ENCODE assay signal across 1 cellular context in the genomic region with DNA sequence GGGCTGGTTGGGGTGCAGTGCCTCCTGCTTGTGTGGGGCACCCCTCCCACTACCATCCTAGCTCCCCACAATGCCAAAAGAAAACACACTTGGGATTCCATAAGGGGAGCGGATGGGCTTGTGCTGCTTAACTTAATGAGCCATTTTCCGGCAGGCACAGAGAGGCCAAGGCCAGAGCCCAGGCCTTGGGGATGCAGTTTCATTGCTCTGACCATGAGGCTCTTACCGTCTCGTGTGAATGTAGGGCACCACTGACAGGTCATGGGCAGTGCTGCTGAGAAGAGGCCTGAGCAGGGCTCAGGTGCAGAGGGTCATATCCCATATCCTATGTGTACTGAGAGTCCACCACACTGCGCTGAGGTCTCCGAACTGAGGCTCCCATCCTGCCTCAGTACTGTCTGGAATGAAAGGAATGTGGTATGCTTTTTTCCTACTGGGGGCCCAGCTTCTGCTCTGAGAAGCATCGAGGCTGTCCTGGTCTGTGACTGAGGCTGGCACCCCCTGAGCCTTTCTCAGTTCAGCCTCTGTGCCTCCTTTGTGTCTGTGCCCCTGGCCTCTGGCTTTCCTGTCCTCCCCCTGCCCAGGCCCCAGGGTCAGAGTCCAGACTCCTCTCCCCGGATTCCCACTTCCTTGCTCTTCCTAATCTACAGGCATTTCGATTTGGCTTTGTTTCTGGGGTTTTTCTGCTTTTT.
TF ChIP-seq lines count a peak whose summit lies in the region.

No MANE protein-coding gene starts in this region.

TF ChIP-seq in HepG2, 621 proteins besides CTCF, POLR2A, EP300 and RAD21 (continued from another document and continues in another):
- TF ChIP-seq, protein P1, sequence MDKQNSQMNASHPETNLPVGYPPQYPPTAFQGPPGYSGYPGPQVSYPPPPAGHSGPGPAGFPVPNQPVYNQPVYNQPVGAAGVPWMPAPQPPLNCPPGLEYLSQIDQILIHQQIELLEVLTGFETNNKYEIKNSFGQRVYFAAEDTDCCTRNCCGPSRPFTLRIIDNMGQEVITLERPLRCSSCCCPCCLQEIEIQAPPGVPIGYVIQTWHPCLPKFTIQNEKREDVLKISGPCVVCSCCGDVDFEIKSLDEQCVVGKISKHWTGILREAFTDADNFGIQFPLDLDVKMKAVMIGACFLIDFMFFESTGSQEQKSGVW (CRISPR knock-in tag; IDR thresholded peaks at IDR 0.05; ENCODE audit: borderline replicate concordance): no peak
- TF ChIP-seq HMG20B (CRISPR knock-in tag; conservative IDR thresholded peaks at IDR 0.05) (no peak), ZNF644 (CRISPR knock-in tag; IDR thresholded peaks at IDR 0.05; ENCODE audit: low read depth) (peak; percentile 55; the same call in 1 of the 2 replicates), MYC (CRISPR knock-in tag; IDR thresholded peaks at IDR 0.05; ENCODE audit: borderline replicate concordance) (peak; percentile 53; the same call in 1 of the 2 replicates), KLF6 (CRISPR knock-in tag; IDR thresholded peaks at IDR 0.05) (no peak), SMARCE1 (IDR thresholded peaks at IDR 0.05; ENCODE audit: borderline replicate concordance) (no peak), ZNF274 (CRISPR knock-in tag; IDR thresholded peaks at IDR 0.05) (no peak), TCF7L2 (IDR thresholded peaks at IDR 0.05; ENCODE audit: low read depth, low read length) (no peak), ZNF337 (CRISPR knock-in tag; IDR thresholded peaks at IDR 0.05; ENCODE audit: borderline replicate concordance, low read depth) (no peak), KDM3A (CRISPR knock-in tag; IDR thresholded peaks at IDR 0.05; ENCODE audit: low read depth) (peak; percentile 38; the same call in 1 of the 2 replicates), GLI4 (CRISPR knock-in tag; IDR thresholded peaks at IDR 0.05; ENCODE audit: borderline replicate concordance) (no peak), ZSCAN25 (CRISPR knock-in tag; IDR thresholded peaks at IDR 0.05) (peak; percentile 87), ZNF292 (CRISPR knock-in tag; IDR thresholded peaks at IDR 0.05; ENCODE audit: borderline replicate concordance, low read depth) (peak; percentile 94), ZNF616 (CRISPR knock-in tag; IDR thresholded peaks at IDR 0.05; ENCODE audit: low read depth) (peak; percentile 33; the same call in 1 of the 2 replicates), SATB2 (CRISPR knock-in tag; IDR thresholded peaks at IDR 0.05) (no peak), FOXC1 (CRISPR knock-in tag; IDR thresholded peaks at IDR 0.05; ENCODE audit: borderline replicate concordance) (0 out of 2 replicates have a peak, but pooled peaks have one; percentile 20), SIX4 (CRISPR knock-in tag; IDR thresholded peaks at IDR 0.05) (no peak), PPARG (CRISPR knock-in tag; conservative IDR thresholded peaks at IDR 0.05) (peak; percentile 62), SMAD1 (CRISPR knock-in tag; IDR thresholded peaks at IDR 0.05; ENCODE audit: borderline replicate concordance, low read depth) (peak; percentile 29; the same call in 1 of the 2 replicates), CREB1 (IDR thresholded peaks at IDR 0.05) (no peak), CREB1 (CRISPR knock-in tag; IDR thresholded peaks at IDR 0.05) (0 out of 2 replicates have a peak, but pooled peaks have one; percentile 12), ZNF773 (CRISPR knock-in tag; IDR thresholded peaks at IDR 0.05; ENCODE audit: borderline replicate concordance) (no peak), ZNF205 (CRISPR knock-in tag; IDR thresholded peaks at IDR 0.05) (peak; percentile 51; the same call in 1 of the 2 replicates), CEBPB (IDR thresholded peaks at IDR 0.05; ENCODE audit: borderline replicate concordance, low read depth, low read length) (no peak), ZSCAN31 (CRISPR knock-in tag; IDR thresholded peaks at IDR 0.05; ENCODE audit: low read depth) (peak; percentile 42; the same call in 1 of the 2 replicates), ZNF282 (IDR thresholded peaks at IDR 0.05; ENCODE audit: partially characterized antibody) (no peak), ZNF724P (CRISPR knock-in tag; IDR thresholded peaks at IDR 0.05; ENCODE audit: borderline replicate concordance) (no peak), RCOR2 (CRISPR knock-in tag; IDR thresholded peaks at IDR 0.05) (peak; percentile 83), CBX5 (CRISPR knock-in tag; IDR thresholded peaks at IDR 0.05; ENCODE audit: borderline replicate concordance) (peak; percentile 78; the same call in 1 of the 2 replicates), ARNTL (CRISPR knock-in tag; IDR thresholded peaks at IDR 0.05) (peak; percentile 56; the same call in 1 of the 2 replicates), ZNF879 (CRISPR knock-in tag; IDR thresholded peaks at IDR 0.05) (no peak), TBL1XR1 (IDR thresholded peaks at IDR 0.05; ENCODE audit: borderline replicate concordance, low read length, partially characterized antibody) (peak; percentile 18), ZNF326 (CRISPR knock-in tag; IDR thresholded peaks at IDR 0.05; ENCODE audit: borderline replicate concordance) (no peak), HDAC6 (IDR thresholded peaks at IDR 0.05; ENCODE audit: low read depth, low read length) (no peak), NFATC3 (CRISPR knock-in tag; IDR thresholded peaks at IDR 0.05) (no peak), SUZ12 (IDR thresholded peaks at IDR 0.05; ENCODE audit: low read depth, low read length) (no peak), ZFP36 (IDR thresholded peaks at IDR 0.05; ENCODE audit: borderline replicate concordance, low read depth, low read length, partially characterized antibody) (no peak), ATM (IDR thresholded peaks at IDR 0.05; ENCODE audit: borderline replicate concordance) (no peak), NR2C2 (CRISPR knock-in tag; IDR thresholded peaks at IDR 0.05; ENCODE audit: borderline replicate concordance) (no peak; the same call in none of the 2 replicates), CBX1 (IDR thresholded peaks at IDR 0.05; ENCODE audit: low read depth) (peak; percentile 41), KLF9 (CRISPR knock-in tag; IDR thresholded peaks at IDR 0.05; ENCODE audit: low read depth) (no peak), PTBP1 (IDR thresholded peaks at IDR 0.05; ENCODE audit: low read depth, low read length, poor library complexity, severe bottlenecking) (no peak), PHB2 (IDR thresholded peaks at IDR 0.05; ENCODE audit: partially characterized antibody) (no peak)
- TF ChIP-seq, protein P2, sequence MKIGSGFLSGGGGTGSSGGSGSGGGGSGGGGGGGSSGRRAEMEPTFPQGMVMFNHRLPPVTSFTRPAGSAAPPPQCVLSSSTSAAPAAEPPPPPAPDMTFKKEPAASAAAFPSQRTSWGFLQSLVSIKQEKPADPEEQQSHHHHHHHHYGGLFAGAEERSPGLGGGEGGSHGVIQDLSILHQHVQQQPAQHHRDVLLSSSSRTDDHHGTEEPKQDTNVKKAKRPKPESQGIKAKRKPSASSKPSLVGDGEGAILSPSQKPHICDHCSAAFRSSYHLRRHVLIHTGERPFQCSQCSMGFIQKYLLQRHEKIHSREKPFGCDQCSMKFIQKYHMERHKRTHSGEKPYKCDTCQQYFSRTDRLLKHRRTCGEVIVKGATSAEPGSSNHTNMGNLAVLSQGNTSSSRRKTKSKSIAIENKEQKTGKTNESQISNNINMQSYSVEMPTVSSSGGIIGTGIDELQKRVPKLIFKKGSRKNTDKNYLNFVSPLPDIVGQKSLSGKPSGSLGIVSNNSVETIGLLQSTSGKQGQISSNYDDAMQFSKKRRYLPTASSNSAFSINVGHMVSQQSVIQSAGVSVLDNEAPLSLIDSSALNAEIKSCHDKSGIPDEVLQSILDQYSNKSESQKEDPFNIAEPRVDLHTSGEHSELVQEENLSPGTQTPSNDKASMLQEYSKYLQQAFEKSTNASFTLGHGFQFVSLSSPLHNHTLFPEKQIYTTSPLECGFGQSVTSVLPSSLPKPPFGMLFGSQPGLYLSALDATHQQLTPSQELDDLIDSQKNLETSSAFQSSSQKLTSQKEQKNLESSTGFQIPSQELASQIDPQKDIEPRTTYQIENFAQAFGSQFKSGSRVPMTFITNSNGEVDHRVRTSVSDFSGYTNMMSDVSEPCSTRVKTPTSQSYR (CRISPR knock-in tag; IDR thresholded peaks at IDR 0.05; ENCODE audit: borderline replicate concordance): peak; percentile 82
- TF ChIP-seq, protein P3, sequence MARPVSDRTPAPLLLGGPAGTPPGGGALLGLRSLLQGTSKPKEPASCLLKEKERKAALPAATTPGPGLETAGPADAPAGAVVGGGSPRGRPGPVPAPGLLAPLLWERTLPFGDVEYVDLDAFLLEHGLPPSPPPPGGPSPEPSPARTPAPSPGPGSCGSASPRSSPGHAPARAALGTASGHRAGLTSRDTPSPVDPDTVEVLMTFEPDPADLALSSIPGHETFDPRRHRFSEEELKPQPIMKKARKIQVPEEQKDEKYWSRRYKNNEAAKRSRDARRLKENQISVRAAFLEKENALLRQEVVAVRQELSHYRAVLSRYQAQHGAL (CRISPR knock-in tag; IDR thresholded peaks at IDR 0.05; ENCODE audit: not compliant biosample characterization): peak; percentile 41
- TF ChIP-seq, protein P4, sequence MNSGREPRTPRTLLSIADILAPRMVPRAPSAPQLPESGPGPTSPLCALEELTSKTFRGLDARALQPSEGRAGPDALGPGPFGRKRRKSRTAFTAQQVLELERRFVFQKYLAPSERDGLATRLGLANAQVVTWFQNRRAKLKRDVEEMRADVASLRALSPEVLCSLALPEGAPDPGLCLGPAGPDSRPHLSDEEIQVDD (CRISPR knock-in tag; IDR thresholded peaks at IDR 0.05; ENCODE audit: borderline replicate concordance): no peak
- TF ChIP-seq, protein P5, sequence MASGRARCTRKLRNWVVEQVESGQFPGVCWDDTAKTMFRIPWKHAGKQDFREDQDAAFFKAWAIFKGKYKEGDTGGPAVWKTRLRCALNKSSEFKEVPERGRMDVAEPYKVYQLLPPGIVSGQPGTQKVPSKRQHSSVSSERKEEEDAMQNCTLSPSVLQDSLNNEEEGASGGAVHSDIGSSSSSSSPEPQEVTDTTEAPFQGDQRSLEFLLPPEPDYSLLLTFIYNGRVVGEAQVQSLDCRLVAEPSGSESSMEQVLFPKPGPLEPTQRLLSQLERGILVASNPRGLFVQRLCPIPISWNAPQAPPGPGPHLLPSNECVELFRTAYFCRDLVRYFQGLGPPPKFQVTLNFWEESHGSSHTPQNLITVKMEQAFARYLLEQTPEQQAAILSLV (CRISPR knock-in tag; IDR thresholded peaks at IDR 0.05; ENCODE audit: borderline replicate concordance): peak; percentile 91
- TF ChIP-seq, protein P6, sequence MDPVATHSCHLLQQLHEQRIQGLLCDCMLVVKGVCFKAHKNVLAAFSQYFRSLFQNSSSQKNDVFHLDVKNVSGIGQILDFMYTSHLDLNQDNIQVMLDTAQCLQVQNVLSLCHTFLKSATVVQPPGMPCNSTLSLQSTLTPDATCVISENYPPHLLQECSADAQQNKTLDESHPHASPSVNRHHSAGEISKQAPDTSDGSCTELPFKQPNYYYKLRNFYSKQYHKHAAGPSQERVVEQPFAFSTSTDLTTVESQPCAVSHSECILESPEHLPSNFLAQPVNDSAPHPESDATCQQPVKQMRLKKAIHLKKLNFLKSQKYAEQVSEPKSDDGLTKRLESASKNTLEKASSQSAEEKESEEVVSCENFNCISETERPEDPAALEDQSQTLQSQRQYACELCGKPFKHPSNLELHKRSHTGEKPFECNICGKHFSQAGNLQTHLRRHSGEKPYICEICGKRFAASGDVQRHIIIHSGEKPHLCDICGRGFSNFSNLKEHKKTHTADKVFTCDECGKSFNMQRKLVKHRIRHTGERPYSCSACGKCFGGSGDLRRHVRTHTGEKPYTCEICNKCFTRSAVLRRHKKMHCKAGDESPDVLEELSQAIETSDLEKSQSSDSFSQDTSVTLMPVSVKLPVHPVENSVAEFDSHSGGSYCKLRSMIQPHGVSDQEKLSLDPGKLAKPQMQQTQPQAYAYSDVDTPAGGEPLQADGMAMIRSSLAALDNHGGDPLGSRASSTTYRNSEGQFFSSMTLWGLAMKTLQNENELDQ (CRISPR knock-in tag; IDR thresholded peaks at IDR 0.05; ENCODE audit: borderline replicate concordance): no peak
- TF ChIP-seq, protein P7, sequence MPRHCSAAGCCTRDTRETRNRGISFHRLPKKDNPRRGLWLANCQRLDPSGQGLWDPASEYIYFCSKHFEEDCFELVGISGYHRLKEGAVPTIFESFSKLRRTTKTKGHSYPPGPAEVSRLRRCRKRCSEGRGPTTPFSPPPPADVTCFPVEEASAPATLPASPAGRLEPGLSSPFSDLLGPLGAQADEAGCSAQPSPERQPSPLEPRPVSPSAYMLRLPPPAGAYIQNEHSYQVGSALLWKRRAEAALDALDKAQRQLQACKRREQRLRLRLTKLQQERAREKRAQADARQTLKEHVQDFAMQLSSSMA (CRISPR knock-in tag; IDR thresholded peaks at IDR 0.05): no peak
- TF ChIP-seq, protein P8, sequence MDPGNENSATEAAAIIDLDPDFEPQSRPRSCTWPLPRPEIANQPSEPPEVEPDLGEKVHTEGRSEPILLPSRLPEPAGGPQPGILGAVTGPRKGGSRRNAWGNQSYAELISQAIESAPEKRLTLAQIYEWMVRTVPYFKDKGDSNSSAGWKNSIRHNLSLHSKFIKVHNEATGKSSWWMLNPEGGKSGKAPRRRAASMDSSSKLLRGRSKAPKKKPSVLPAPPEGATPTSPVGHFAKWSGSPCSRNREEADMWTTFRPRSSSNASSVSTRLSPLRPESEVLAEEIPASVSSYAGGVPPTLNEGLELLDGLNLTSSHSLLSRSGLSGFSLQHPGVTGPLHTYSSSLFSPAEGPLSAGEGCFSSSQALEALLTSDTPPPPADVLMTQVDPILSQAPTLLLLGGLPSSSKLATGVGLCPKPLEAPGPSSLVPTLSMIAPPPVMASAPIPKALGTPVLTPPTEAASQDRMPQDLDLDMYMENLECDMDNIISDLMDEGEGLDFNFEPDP (CRISPR knock-in tag; conservative IDR thresholded peaks at IDR 0.05): peak; percentile 94; the same call in 1 of the 2 replicates
- TF ChIP-seq, protein P9, sequence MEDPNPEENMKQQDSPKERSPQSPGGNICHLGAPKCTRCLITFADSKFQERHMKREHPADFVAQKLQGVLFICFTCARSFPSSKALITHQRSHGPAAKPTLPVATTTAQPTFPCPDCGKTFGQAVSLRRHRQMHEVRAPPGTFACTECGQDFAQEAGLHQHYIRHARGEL (CRISPR knock-in tag; IDR thresholded peaks at IDR 0.05): no peak; the same call in 1 of the 2 replicates
- TF ChIP-seq, protein P10, sequence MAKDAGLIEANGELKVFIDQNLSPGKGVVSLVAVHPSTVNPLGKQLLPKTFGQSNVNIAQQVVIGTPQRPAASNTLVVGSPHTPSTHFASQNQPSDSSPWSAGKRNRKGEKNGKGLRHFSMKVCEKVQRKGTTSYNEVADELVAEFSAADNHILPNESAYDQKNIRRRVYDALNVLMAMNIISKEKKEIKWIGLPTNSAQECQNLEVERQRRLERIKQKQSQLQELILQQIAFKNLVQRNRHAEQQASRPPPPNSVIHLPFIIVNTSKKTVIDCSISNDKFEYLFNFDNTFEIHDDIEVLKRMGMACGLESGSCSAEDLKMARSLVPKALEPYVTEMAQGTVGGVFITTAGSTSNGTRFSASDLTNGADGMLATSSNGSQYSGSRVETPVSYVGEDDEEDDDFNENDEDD (CRISPR knock-in tag; IDR thresholded peaks at IDR 0.05; ENCODE audit: borderline replicate concordance): peak; percentile 25; the same call in 1 of the 2 replicates
- TF ChIP-seq, protein P11, sequence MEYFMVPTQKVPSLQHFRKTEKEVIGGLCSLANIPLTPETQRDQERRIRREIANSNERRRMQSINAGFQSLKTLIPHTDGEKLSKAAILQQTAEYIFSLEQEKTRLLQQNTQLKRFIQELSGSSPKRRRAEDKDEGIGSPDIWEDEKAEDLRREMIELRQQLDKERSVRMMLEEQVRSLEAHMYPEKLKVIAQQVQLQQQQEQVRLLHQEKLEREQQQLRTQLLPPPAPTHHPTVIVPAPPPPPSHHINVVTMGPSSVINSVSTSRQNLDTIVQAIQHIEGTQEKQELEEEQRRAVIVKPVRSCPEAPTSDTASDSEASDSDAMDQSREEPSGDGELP (IDR thresholded peaks at IDR 0.05; ENCODE audit: borderline replicate concordance, low read depth): 0 out of 2 replicates have a peak, but pooled peaks have one; percentile 30
